ENCODE assay signal across 7 cellular contexts in the genomic region with DNA sequence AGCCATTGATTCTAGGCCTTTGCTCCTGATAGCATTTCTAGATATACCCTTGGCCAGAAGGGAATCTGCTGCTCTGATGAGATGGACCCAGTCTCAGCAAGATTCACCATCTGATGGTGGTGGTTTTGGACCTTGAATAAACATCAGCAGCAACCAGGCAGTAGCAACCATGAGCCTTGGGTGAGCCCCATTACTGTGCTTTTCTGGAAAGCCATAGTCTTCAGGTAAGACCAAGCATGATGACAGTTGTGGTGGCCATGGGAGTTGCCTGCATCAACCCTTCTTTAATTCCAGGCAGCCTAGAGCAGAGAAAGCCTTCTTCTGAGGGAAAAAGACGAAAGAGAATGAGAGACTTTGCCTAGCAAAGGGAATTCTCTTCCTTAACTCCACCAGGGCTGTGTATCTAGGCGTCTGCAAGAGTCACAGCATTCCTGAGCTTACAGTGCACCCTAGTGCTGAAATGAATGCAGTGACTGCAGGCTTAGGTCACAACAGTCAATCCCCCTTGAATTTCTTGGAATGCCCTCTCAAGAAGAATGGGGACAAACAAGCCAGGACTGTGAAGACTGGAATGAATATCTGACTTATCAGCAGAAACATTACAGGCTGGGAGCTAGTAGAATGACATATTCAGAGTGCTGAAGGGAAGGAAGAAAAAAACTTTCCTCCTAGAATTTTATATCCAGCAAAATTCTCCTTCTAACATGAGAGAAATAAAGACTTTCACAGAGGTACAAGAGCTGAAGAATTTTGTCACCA.
DNase-seq lines count a peak whose midpoint lies in the region; ATAC-seq and TF ChIP-seq lines count a peak whose summit lies in the region.

No MANE protein-coding gene starts in this region.

- no peaks in the 10 kb centered on the region for H3K4me1 ChIP-seq in PC-9 (replicated peaks; ENCODE audit: insufficient read depth)

- no peak overlapping the region for H3K4me3 Mint-ChIP-seq in activated naive CD8-positive, alpha-beta T cell treated with anti-CD3 and anti-CD28 coated beads, Interleukin-2, amount 50 U/mL, for 24 hours
- no peak overlapping the region for H3K4me3 Mint-ChIP-seq in activated CD8-positive, alpha-beta memory T cell treated with anti-CD3 and anti-CD28 coated beads, Interleukin-2, amount 10 ng/mL, durations not matched to agents 7 days and 5 days

- no peaks in the 10 kb centered on the region; the same call in 1 of the 2 replicates for H4K20me1 ChIP-seq in PC-9 (ENCODE audit: insufficient read depth)

- no peak overlapping the region for H3K4me2 ChIP-seq in PC-9

- no peak overlapping the region for H3K27ac Mint-ChIP-seq in activated naive CD8-positive, alpha-beta T cell treated with anti-CD3 and anti-CD28 coated beads, Interleukin-2, amount 50 U/mL, for 24 hours
- H3K27ac Mint-ChIP-seq in activated CD8-positive, alpha-beta memory T cell treated with anti-CD3 and anti-CD28 coated beads, Interleukin-2, amount 10 ng/mL, durations not matched to agents 7 days and 5 days = no peak overlapping the region

- no peaks in the 10 kb centered on the region for H3K79me2 ChIP-seq in PC-9 (ENCODE audit: low read depth)

- H3K36me3 Mint-ChIP-seq in activated naive CD8-positive, alpha-beta T cell treated with anti-CD3 and anti-CD28 coated beads, Interleukin-2, amount 50 U/mL, for 24 hours (ENCODE audit: low read depth) = no peaks in the 10 kb centered on the region
- no peaks in the 10 kb centered on the region for H3K36me3 Mint-ChIP-seq in activated CD8-positive, alpha-beta memory T cell treated with anti-CD3 and anti-CD28 coated beads, Interleukin-2, amount 10 ng/mL, durations not matched to agents 7 days and 5 days

- intact Hi-C loops in PC-9 (cut with micrococcal nuclease; ENCODE audit: unreplicated experiment) = loop anchor here (1.0 to 10.0 kb wide), 2 partner anchors 238 to 343 kb away; no protein-coding TSS in a partner anchor

- H3K27me3 ChIP-seq in PC-9 (ENCODE audit: insufficient read depth, low read depth) = no peaks in the 10 kb centered on the region

- BruUV-seq in PC-9 (replicated peaks; lab: Mats Ljungman, UMichigan) = no TSS peak

- H3K9me3 ChIP-seq in PC-9 (ENCODE audit: insufficient read depth, low read depth) = no peaks in the 10 kb centered on the region

- peak; percentile 65 for TF ChIP-seq CTCF in PC-9 (conservative IDR thresholded peaks at IDR 0.05)

- H2AFZ ChIP-seq in PC-9 = no peak overlapping the region; the same call in 1 of the 2 replicates

- no peaks in the 10 kb centered on the region for H3K9me2 ChIP-seq in PC-9 (ENCODE audit: insufficient read depth)

- no peaks in the 10 kb centered on the region for H3K4me1 Mint-ChIP-seq in activated naive CD8-positive, alpha-beta T cell treated with anti-CD3 and anti-CD28 coated beads, Interleukin-2, amount 50 U/mL, for 24 hours
- H3K4me1 Mint-ChIP-seq in activated CD8-positive, alpha-beta memory T cell treated with anti-CD3 and anti-CD28 coated beads, Interleukin-2, amount 10 ng/mL, durations not matched to agents 7 days and 5 days = no peaks in the 10 kb centered on the region

- no peaks in the 10 kb centered on the region for H3K27me3 Mint-ChIP-seq in activated naive CD8-positive, alpha-beta T cell treated with anti-CD3 and anti-CD28 coated beads, Interleukin-2, amount 50 U/mL, for 24 hours
- no peaks in the 10 kb centered on the region for H3K27me3 Mint-ChIP-seq in activated CD8-positive, alpha-beta memory T cell treated with anti-CD3 and anti-CD28 coated beads, Interleukin-2, amount 10 ng/mL, durations not matched to agents 7 days and 5 days

- H3K9me3 Mint-ChIP-seq in activated naive CD8-positive, alpha-beta T cell treated with anti-CD3 and anti-CD28 coated beads, Interleukin-2, amount 50 U/mL, for 24 hours = no peaks in the 10 kb centered on the region
- peaks cover 2% of the 10 kb centered on the region for H3K9me3 Mint-ChIP-seq in activated CD8-positive, alpha-beta memory T cell treated with anti-CD3 and anti-CD28 coated beads, Interleukin-2, amount 10 ng/mL, durations not matched to agents 7 days and 5 days (ENCODE audit: low read depth)

- POLR2A ChIA-PET in PC-9 (lab: Charles Lee; ENCODE audit: unreplicated experiment) = interaction anchor here (0.7 kb wide), 1 partner anchor 1321 kb away, joined by 3 read pairs; no protein-coding TSS in a partner anchor

- CTCF ChIA-PET in PC-9 (lab: Charles Lee) = interaction anchor here (0.6 to 1.2 kb wide), 3 partner anchors 36 to 1776 kb away, joined by 3 to 4 read pairs (median 3); no protein-coding TSS in a partner anchor
- CTCF ChIA-PET in activated CD8-positive, alpha-beta memory T cell treated with anti-CD3 and anti-CD28 coated beads, Interleukin-2, amount 10 ng/mL, durations not matched to agents 7 days and 5 days (lab: Charles Lee) = no interaction called here

- no peak overlapping the region for H3K4me3 ChIP-seq in PC-9

- no peak overlapping the region for H3K27ac ChIP-seq in PC-9

- no peaks in the 10 kb centered on the region for H3F3A ChIP-seq in PC-9 (ENCODE audit: insufficient read depth, low read depth)

- DNase-seq in PC-9 = peak in 1 of 2 experiments; percentile 33
- peak; percentile 4 for DNase-seq in globus pallidus (ENCODE audit: low spot score)
- no peak for DNase-seq in activated naive CD8-positive, alpha-beta T cell treated with anti-CD3 and anti-CD28 coated beads, Interleukin-2, amount 50 U/mL, for 24 hours
- no peak for DNase-seq in activated CD8-positive, alpha-beta memory T cell treated with anti-CD3 and anti-CD28 coated beads, Interleukin-2, amount 10 ng/mL, durations not matched to agents 7 days and 5 days

- no peaks in the 10 kb centered on the region for H3K36me3 ChIP-seq in PC-9 (ENCODE audit: low read depth)

- ATAC-seq in GM18867 (IDR thresholded peaks at IDR 0.05; ENCODE audit: unreplicated experiment) = peak; percentile 85
- ATAC-seq in HG03196 (IDR thresholded peaks at IDR 0.05; ENCODE audit: unreplicated experiment) = peak; percentile 73
- no peak for ATAC-seq in GM21723 (IDR thresholded peaks at IDR 0.05; ENCODE audit: unreplicated experiment)
- no peak for ATAC-seq in activated naive CD8-positive, alpha-beta T cell treated with anti-CD3 and anti-CD28 coated beads, Interleukin-2, amount 50 U/mL, for 24 hours
- ATAC-seq in activated CD8-positive, alpha-beta memory T cell treated with anti-CD3 and anti-CD28 coated beads, Interleukin-2, amount 10 ng/mL, durations not matched to agents 7 days and 5 days = no peak

Comparison
In these comparisons a context has a peak if more than half of its experiments do, and no peak if none do; other contexts are left out.
1. ATAC-seq: peak in GM18867 (single experiment) and HG03196 (single experiment); none in GM21723 (single experiment), activated naive CD8-positive, alpha-beta T cell treated with anti-CD3 and anti-CD28 coated beads, Interleukin-2, amount 50 U/mL, for 24 hours (single experiment) and activated CD8-positive, alpha-beta memory T cell treated with anti-CD3 and anti-CD28 coated beads, Interleukin-2, amount 10 ng/mL, durations not matched to agents 7 days and 5 days (single experiment).